ENCODE assay signal across 9 cellular contexts in the genomic region with DNA sequence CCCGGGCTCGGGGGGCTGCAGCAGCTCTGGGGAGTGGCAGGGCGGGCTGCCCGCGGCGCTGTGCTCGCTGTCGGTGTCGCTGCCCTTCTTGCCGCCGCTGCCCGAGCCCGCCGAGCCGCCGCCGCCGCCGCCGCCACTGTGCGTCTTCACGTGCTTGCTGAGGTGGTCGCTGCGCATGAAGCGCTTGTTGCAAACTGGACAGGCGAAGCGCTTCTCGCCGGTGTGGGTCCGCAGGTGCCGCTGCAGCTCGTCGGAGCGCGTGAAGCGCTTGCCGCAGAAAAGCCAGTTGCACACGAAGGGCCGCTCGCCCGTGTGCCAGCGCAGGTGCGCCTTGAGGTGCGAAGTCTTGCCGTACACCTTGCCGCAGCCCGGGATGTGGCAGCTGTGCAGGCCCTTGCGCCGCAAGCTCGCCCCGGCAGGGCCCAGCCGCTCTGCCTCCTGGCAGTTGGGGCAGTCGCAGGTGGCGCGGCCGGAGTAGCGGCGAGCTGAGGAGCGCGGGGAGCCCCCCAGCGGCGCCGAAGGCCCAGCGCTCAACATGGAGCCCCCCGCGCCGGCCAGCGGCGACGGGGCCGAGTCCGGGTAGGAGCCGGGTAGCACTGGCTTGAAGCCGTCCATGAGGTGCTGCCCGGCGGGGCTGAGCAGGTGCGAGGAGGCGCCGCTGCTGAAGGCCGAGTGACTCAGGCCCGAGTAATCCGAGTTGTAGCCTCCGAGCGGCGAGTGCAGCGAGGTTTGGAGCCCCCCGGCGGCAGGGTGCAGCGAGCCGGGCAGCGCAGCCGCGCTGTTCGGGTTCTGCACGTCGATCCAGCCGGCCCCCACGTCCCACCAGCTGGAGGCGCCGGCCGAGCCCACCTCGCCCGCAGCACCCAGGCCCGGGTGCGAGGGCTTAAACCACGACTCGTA. TPM values are rescaled to one million over a fixed set of nuclear protein-coding genes. Genes with fewer than 3 reads are reported as not detected.
A peak's percentile ranks its signal among the peaks of the same experiment; 100 is the strongest.
DNase-seq lines count a peak whose midpoint lies in the region; ATAC-seq and TF ChIP-seq lines count a peak whose summit lies in the region.
"Had no signal": no experiment of that assay in that cellular context is flagged by ENCODE, and none has a peak within 500 bp of the region (broad histone marks: within the 10 kb centered on the region; RNA-seq: fewer than 3 reads in every experiment).

No MANE protein-coding gene starts in this region.

- TF ChIP-seq CTCF in stomach (IDR thresholded peaks at IDR 0.05), result no peak

- H3K4me1 ChIP-seq in NT2/D1 (ENCODE audit: insufficient read depth, insufficient read length) (no peaks in the 10 kb centered on the region), right cardiac atrium (ENCODE audit: control insufficient read depth, insufficient read depth, low read length) (peaks cover 2% of the 10 kb centered on the region), stomach (peaks cover 34 to 39% (median 36%) of the 10 kb centered on the region in 4 donors)

- peak; percentile 44 for DNase-seq in activated CD4-positive, alpha-beta T cell treated with anti-CD3 and anti-CD28 coated beads for 48 hours
- DNase-seq in activated CD4-positive, alpha-beta T cell treated with anti-CD3 and anti-CD28 coated beads for 4 hours, result no peak
- DNase-seq in NT2/D1 (ENCODE audit: low read depth, low spot score), result no peak
- DNase-seq in right cardiac atrium, result no peak
- no peak for DNase-seq in stomach
- no peak for DNase-seq in posterior vena cava (ENCODE audit: low spot score)
- no peak for DNase-seq in NCI-H2107 (lab: John Stamatoyannopoulos, UW)

- H3K27ac ChIP-seq in right cardiac atrium (ENCODE audit: low read length) (no peak overlapping the region), stomach (no peak overlapping the region)

- no peak for TF ChIP-seq POLR2A in stomach (IDR thresholded peaks at IDR 0.05)

- H3K9ac ChIP-seq in NT2/D1 (ENCODE audit: insufficient read length, low read depth), result peak overlapping the region; percentile 43

- ATAC-seq in right cardiac atrium (peak; percentile 11 to 18), HG02938 (IDR thresholded peaks at IDR 0.05; ENCODE audit: unreplicated experiment) (no peak)

- H3K27me3 ChIP-seq in NT2/D1 (ENCODE audit: insufficient read depth, insufficient read length) (peaks cover 81% of the 10 kb centered on the region), right cardiac atrium (ENCODE audit: control insufficient read depth, insufficient read depth) (peaks cover 2% of the 10 kb centered on the region), stomach (peaks cover 50 to 100% (median 98%) of the 10 kb centered on the region in 3 donors)

- WGBS in right cardiac atrium, result 3% methylated on average over 107 of the region's 107 CpGs
- 4 to 13% (median 9%) methylated on average over 20 to 107 of the region's 107 CpGs for WGBS in stomach, 5 donors

- H3K4me3 ChIP-seq in NT2/D1 (ENCODE audit: insufficient read length, low read depth) (peak overlapping the region; percentile 38), right cardiac atrium (ENCODE audit: low read length) (peak overlapping the region; percentile 64), stomach (peak overlapping the region; percentile 25 to 47 (median 32))

- H3K36me3 ChIP-seq in NT2/D1 (ENCODE audit: insufficient read depth, insufficient read length, low read length) (no peaks in the 10 kb centered on the region), stomach (no peaks in the 10 kb centered on the region)

- no peak for TF ChIP-seq EP300 in stomach (IDR thresholded peaks at IDR 0.05)

- H3K9me3 ChIP-seq in NT2/D1 (ENCODE audit: insufficient read depth, low read length), result no peaks in the 10 kb centered on the region
- no peaks in the 10 kb centered on the region for H3K9me3 ChIP-seq in right cardiac atrium (ENCODE audit: control insufficient read depth, low read length)
- H3K9me3 ChIP-seq in stomach, result peaks cover 0 to 11% (median 0%) of the 10 kb centered on the region in 4 donors

- intact Hi-C loops in right cardiac atrium (cut with DNase I) (loop anchor here in 1 of 4 donors (10.0 kb wide), 2 partner anchors 470 to 1220 kb away; no protein-coding TSS in a partner anchor), stomach (cut with DNase I; ENCODE audit: low total_unique reads) (no loop called here), posterior vena cava (cut with DNase I) (no loop called here)

RNA-seq across cellular contexts. Expression of gene SP8, which starts 2.1 kb away (rescaled TPM):
- total RNA-seq in right cardiac atrium (not detected), stomach (not detected), posterior vena cava (not detected)
- polyA plus RNA-seq in right cardiac atrium (not detected), stomach (not detected)
- total RNA-seq: dermis microvascular lymphatic vessel endothelial cell had no signal
